Comparison of ENCODE assay signal across 8 cellular contexts in genomic region chr14:75295061-75295461, GRCh38. TPM values are rescaled to one million over a fixed set of nuclear protein-coding genes. Genes with fewer than 3 reads are reported as not detected.
A peak's percentile ranks its signal among the peaks of the same experiment; 100 is the strongest.
DNase-seq lines count a peak whose midpoint lies in the region; ATAC-seq and TF ChIP-seq lines count a peak whose summit lies in the region.

No MANE protein-coding gene starts in this region.

- H3K4me1 Mint-ChIP-seq in activated CD8-positive, alpha-beta T cell treated with anti-CD3 and anti-CD28 coated beads for 36 hours (ENCODE audit: low read depth), result peaks cover 22% of the 10 kb centered on the region
- peaks cover 20 to 23% of the 10 kb centered on the region in 2 donors for H3K4me1 Mint-ChIP-seq in natural killer cell treated with Interleukin-12 subunit alpha and Interleukin-12 subunit beta and Interleukin-15 and Interleukin-18, amount 100 ng/mL, for 72 hours (ENCODE audit: low read depth in 2 of 2)

- POLR2A ChIA-PET in HEK293T (lab: Yijun Ruan, JAX), result interaction anchor here (0.7 to 2.7 kb wide), 4 partner anchors 37 to 168 kb away, joined by 3 to 22 read pairs (median 6); partner anchors contain the start of gene NEK9
- POLR2A ChIA-PET in activated CD8-positive, alpha-beta T cell treated with anti-CD3 and anti-CD28 coated beads for 36 hours (lab: Charles Lee), result interaction anchor here (0.9 to 1.9 kb wide), 6 partner anchors 14 to 163 kb away, joined by 3 to 17 read pairs (median 4); no protein-coding TSS in a partner anchor

- intact Hi-C loops in activated CD8-positive, alpha-beta T cell treated with anti-CD3 and anti-CD28 coated beads for 36 hours (cut with micrococcal nuclease), result loop anchor here (2.0 kb wide), 1 partner anchor 162 kb away; no protein-coding TSS in a partner anchor

- H3K36me3 Mint-ChIP-seq in activated CD8-positive, alpha-beta T cell treated with anti-CD3 and anti-CD28 coated beads for 36 hours (ENCODE audit: low read depth), result no peaks in the 10 kb centered on the region
- no peaks in the 10 kb centered on the region for H3K36me3 Mint-ChIP-seq in natural killer cell treated with Interleukin-12 subunit alpha and Interleukin-12 subunit beta and Interleukin-15 and Interleukin-18, amount 100 ng/mL, for 72 hours

- peaks cover 2% of the 10 kb centered on the region for H3K27me3 Mint-ChIP-seq in activated CD8-positive, alpha-beta T cell treated with anti-CD3 and anti-CD28 coated beads for 36 hours
- H3K27me3 Mint-ChIP-seq in natural killer cell treated with Interleukin-12 subunit alpha and Interleukin-12 subunit beta and Interleukin-15 and Interleukin-18, amount 100 ng/mL, for 72 hours, result peaks cover 0 to 2% of the 10 kb centered on the region in 2 donors

- peak overlapping the region; percentile 75 to 86 for H3K4me3 ChIP-seq in foreskin fibroblast (ENCODE audit: low read depth in 1 of 2, low read length in 2 of 2)

- no peaks in the 10 kb centered on the region for H3K9me3 Mint-ChIP-seq in activated CD8-positive, alpha-beta T cell treated with anti-CD3 and anti-CD28 coated beads for 36 hours
- H3K9me3 Mint-ChIP-seq in natural killer cell treated with Interleukin-12 subunit alpha and Interleukin-12 subunit beta and Interleukin-15 and Interleukin-18, amount 100 ng/mL, for 72 hours, result no peaks in the 10 kb centered on the region

- peak; percentile 0 for TF ChIP-seq CTCF in activated CD8-positive, alpha-beta T cell treated with anti-CD3 and anti-CD28 coated beads for 36 hours (IDR thresholded peaks at IDR 0.05)
- TF ChIP-seq CTCF in foreskin fibroblast (IDR thresholded peaks at IDR 0.05; ENCODE audit: low read depth, low read length), result no peak

- H3K4me3 Mint-ChIP-seq in activated CD8-positive, alpha-beta T cell treated with anti-CD3 and anti-CD28 coated beads for 36 hours, result peak overlapping the region; percentile 74
- peak overlapping the region; percentile 83 for H3K4me3 Mint-ChIP-seq in natural killer cell treated with Interleukin-12 subunit alpha and Interleukin-12 subunit beta and Interleukin-15 and Interleukin-18, amount 100 ng/mL, for 72 hours

- no peak for ATAC-seq in activated CD8-positive, alpha-beta T cell treated with anti-CD3 and anti-CD28 coated beads for 36 hours
- ATAC-seq in natural killer cell treated with Interleukin-12 subunit alpha and Interleukin-12 subunit beta and Interleukin-15 and Interleukin-18, amount 100 ng/mL, for 72 hours, result no peak
- no peak for ATAC-seq in GM19328 (IDR thresholded peaks at IDR 0.05; ENCODE audit: unreplicated experiment)

- peak; percentile 84 for DNase-seq in AG20443 (ENCODE audit: low spot score)
- peak; percentile 39 for DNase-seq in HEK293T (ENCODE audit: extremely low spot score)
- DNase-seq in activated CD8-positive, alpha-beta T cell treated with anti-CD3 and anti-CD28 coated beads for 36 hours, result peak; percentile 32
- DNase-seq in foreskin fibroblast, result peak; percentile 74 to 90
- no peak for DNase-seq in natural killer cell treated with Interleukin-12 subunit alpha and Interleukin-12 subunit beta and Interleukin-15 and Interleukin-18, amount 100 ng/mL, for 72 hours (ENCODE audit: low spot score)
- no peak for DNase-seq in NCI-H446 treated with DMSO at 0.1 percent for 48 hours (lab: John Stamatoyannopoulos, UW)
- no peak for DNase-seq in stimulated activated CD4-positive, alpha-beta T cell treated with anti-CD3 and anti-CD28 coated beads, Interleukin-4, amount 100 ng/mL, for 4 hours

- CTCF ChIA-PET in HEK293T (lab: Yijun Ruan, JAX), result interaction anchor here (0.7 to 2.0 kb wide), 10 partner anchors 11 to 350 kb away, joined by 3 to 7 read pairs (median 5); partner anchors contain the start of gene NEK9
- CTCF ChIA-PET in activated CD8-positive, alpha-beta T cell treated with anti-CD3 and anti-CD28 coated beads for 36 hours (lab: Charles Lee), result interaction anchor here (0.7 to 16.2 kb wide), 28 partner anchors 9 to 365 kb away, joined by 3 to 268 read pairs (median 4); partner anchors contain the start of genes ERG28, NEK9 and TMED10

- peak overlapping the region; percentile 76 for H3K27ac Mint-ChIP-seq in activated CD8-positive, alpha-beta T cell treated with anti-CD3 and anti-CD28 coated beads for 36 hours
- peak overlapping the region in 1 of 2 donors; percentile 83 for H3K27ac Mint-ChIP-seq in natural killer cell treated with Interleukin-12 subunit alpha and Interleukin-12 subunit beta and Interleukin-15 and Interleukin-18, amount 100 ng/mL, for 72 hours

TF ChIP-seq in HEK293T, 16 proteins besides CTCF, POLR2A, EP300 and RAD21:
- TF ChIP-seq SP1 (IDR thresholded peaks at IDR 0.05) (no peak), TARDBP (IDR thresholded peaks at IDR 0.05) (no peak), ELF4 (IDR thresholded peaks at IDR 0.05) (no peak), HDGF (IDR thresholded peaks at IDR 0.05; ENCODE audit: borderline replicate concordance) (no peak), ZNF384 (IDR thresholded peaks at IDR 0.05) (no peak)

RNA-seq across cellular contexts. Expression of gene FOS, which starts 16.4 kb away (rescaled TPM):
- total RNA-seq in activated CD8-positive, alpha-beta T cell treated with anti-CD3 and anti-CD28 coated beads for 36 hours, result 10 to 100 TPM; 81.8 to 84.6 TPM
- 10 to 100 TPM; 25.3 to 35.2 TPM for total RNA-seq in natural killer cell treated with Interleukin-12 subunit alpha and Interleukin-12 subunit beta and Interleukin-15 and Interleukin-18, amount 100 ng/mL, for 72 hours

Comparison
In these comparisons a context has a peak if more than half of its experiments do, and no peak if none do; other contexts are left out.
1. DNase-seq: peak in AG20443 (single experiment), HEK293T (single experiment), activated CD8-positive, alpha-beta T cell treated with anti-CD3 and anti-CD28 coated beads for 36 hours (single experiment) and foreskin fibroblast (2 of 2); none in natural killer cell treated with Interleukin-12 subunit alpha and Interleukin-12 subunit beta and Interleukin-15 and Interleukin-18, amount 100 ng/mL, for 72 hours (single experiment), NCI-H446 treated with DMSO at 0.1 percent for 48 hours (single experiment) and stimulated activated CD4-positive, alpha-beta T cell treated with anti-CD3 and anti-CD28 coated beads, Interleukin-4, amount 100 ng/mL, for 4 hours (0 of 2).